In the genomic region with DNA sequence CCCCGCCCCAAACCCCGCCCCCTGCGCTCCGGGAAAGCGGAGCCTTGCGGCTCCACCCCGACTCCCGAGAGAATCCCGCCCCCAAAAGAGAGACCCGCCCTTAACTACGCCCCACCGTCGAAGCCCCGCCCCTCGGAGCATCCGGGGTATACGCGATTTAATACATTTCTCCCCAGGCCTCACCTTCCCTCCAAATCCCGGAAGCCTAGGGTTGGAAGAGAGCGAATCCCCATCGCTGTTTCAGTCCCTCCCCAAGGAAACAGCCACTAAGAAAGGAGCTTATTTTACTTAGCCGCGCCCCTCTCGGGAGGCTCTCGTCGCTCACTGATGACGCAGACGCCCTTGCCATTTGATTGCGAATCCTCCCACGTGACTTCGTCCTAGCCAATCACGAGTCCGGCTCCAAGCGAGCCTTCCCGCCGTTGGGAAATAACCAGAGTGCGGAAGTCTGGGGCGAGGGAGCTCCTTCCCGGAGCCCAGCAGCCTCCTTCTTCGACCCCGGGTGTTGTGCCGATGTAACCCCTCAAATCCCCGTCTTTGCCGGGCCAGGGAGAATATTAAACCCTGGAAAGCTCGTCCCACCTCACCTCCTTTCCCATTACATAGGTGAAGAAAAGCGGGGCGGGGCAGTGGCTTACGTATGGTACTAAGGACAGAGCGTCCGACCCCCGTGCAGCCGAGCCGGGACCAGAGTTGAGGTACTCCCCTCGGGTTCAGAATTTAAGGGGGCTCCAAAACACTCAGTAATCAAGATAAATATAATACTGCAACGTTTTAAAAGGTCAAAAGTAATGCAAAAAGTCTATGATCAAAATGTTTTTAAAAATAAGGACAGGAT, we compare ENCODE assay signal across 8 cellular contexts. TPM values are rescaled to one million over a fixed set of nuclear protein-coding genes. Genes with fewer than 3 reads are reported as not detected.
DNase-seq lines count a peak whose midpoint lies in the region; ATAC-seq and TF ChIP-seq lines count a peak whose summit lies in the region.

No MANE protein-coding gene starts in this region.

- H3K79me2 ChIP-seq in trophoblast cell (ENCODE audit: control insufficient read depth, insufficient read depth, low read length, poor library complexity) = peaks cover 5% of the 10 kb centered on the region

- in situ Hi-C loops in GM13976 (cut with MboI; ENCODE audit: low sequenced_read_pairs, unreplicated experiment) (no loop called here), transverse colon (cut with MboI; ENCODE audit: low pct_ligation_motif_present in 1 of 4, low pct_unique_long_range_greater_than_20kb in 1 of 4, low sequenced_read_pairs in 3 of 4) (loop anchor here in 2 of 4 donors (25.0 kb wide), 1 partner anchor 136 kb away; the partner anchor contains the start of genes NHERF1 (in 2 of the 2) and RAB37 (in 2 of the 2))

- peak overlapping the region; percentile 82 for H3K4me2 ChIP-seq in trophoblast cell (ENCODE audit: low read length)

- TF ChIP-seq CTCF in GM13976 (IDR thresholded peaks at IDR 0.05; ENCODE audit: borderline replicate concordance, control extremely low read depth, extremely low read depth, insufficient read depth, missing control alignments) (no peak), heart left ventricle (IDR thresholded peaks at IDR 0.05) (no peak), transverse colon (IDR thresholded peaks at IDR 0.05) (no peak)

- H3K4me1 ChIP-seq in heart left ventricle = peaks cover 3 to 38% (median 19%) of the 10 kb centered on the region in 12 donors
- H3K4me1 ChIP-seq in trophoblast cell (ENCODE audit: control insufficient read depth in 1 of 2, insufficient read depth in 2 of 2, low read length in 2 of 2) = peaks cover 3 to 11% of the 10 kb centered on the region in 2 experiments
- H3K4me1 ChIP-seq in transverse colon = peaks cover 2 to 24% (median 19%) of the 10 kb centered on the region in 4 donors

- H3K27ac ChIP-seq in heart left ventricle = peak overlapping the region; percentile 59 to 92 (median 88)
- H3K27ac ChIP-seq in trophoblast cell (ENCODE audit: low read depth, low read length) = peak overlapping the region; percentile 69
- peak overlapping the region; percentile 88 to 94 (median 92) for H3K27ac ChIP-seq in transverse colon

- H2AFZ ChIP-seq in trophoblast cell (ENCODE audit: insufficient read depth, low read length, poor library complexity) = no peak overlapping the region

- peak overlapping the region; percentile 28 for H3K18ac ChIP-seq in trophoblast cell (ENCODE audit: low read length)

- H3K9me3 ChIP-seq in heart left ventricle (no peaks in the 10 kb centered on the region), trophoblast cell (ENCODE audit: insufficient read depth, low read depth, low read length) (peaks cover 3% of the 10 kb centered on the region), transverse colon (no peaks in the 10 kb centered on the region)

- H3K27me3 ChIP-seq in heart left ventricle = no peaks in the 10 kb centered on the region
- H3K27me3 ChIP-seq in trophoblast cell (ENCODE audit: insufficient read depth, low read length) = no peaks in the 10 kb centered on the region
- H3K27me3 ChIP-seq in transverse colon = no peaks in the 10 kb centered on the region

- peak overlapping the region; percentile 74 for H4K91ac ChIP-seq in trophoblast cell (ENCODE audit: low read depth, low read length)

- peaks cover 8% of the 10 kb centered on the region for H3K79me1 ChIP-seq in trophoblast cell (ENCODE audit: low read length)

- peak; percentile 86 for ATAC-seq in HG02852 (IDR thresholded peaks at IDR 0.05; ENCODE audit: unreplicated experiment)
- ATAC-seq in heart left ventricle = peak; percentile 95 to 97 (median 96)

- TF ChIP-seq EP300 in transverse colon (IDR thresholded peaks at IDR 0.05; ENCODE audit: low read depth) = no peak

- TF ChIP-seq POLR2A in heart left ventricle (IDR thresholded peaks at IDR 0.05) = peak; percentile 86 to 96
- peak; percentile 97 for TF ChIP-seq POLR2A in transverse colon (IDR thresholded peaks at IDR 0.05)

- no peak overlapping the region for H2AK5ac ChIP-seq in trophoblast cell (ENCODE audit: low read length)

- H2BK5ac ChIP-seq in trophoblast cell (ENCODE audit: low read depth, low read length, poor library complexity) = peak overlapping the region; percentile 47

- H3K4me3 ChIP-seq in heart left ventricle (peak overlapping the region; percentile 45 to 78 (median 68)), trophoblast cell (ENCODE audit: low read depth, low read length) (peak overlapping the region; percentile 85), transverse colon (peak overlapping the region; percentile 49 to 73 (median 62))

- peak overlapping the region; percentile 43 for H3K14ac ChIP-seq in trophoblast cell (ENCODE audit: low read length)

- H4K12ac ChIP-seq in trophoblast cell (ENCODE audit: low read depth, low read length) = peak overlapping the region; percentile 66

- no peak overlapping the region for H2BK12ac ChIP-seq in trophoblast cell (ENCODE audit: low read length)

- peak overlapping the region; percentile 72 for H4K8ac ChIP-seq in trophoblast cell (ENCODE audit: low read depth, low read length)

- peak overlapping the region; percentile 21 for H2BK120ac ChIP-seq in trophoblast cell (ENCODE audit: insufficient read depth, low read length, poor library complexity)

- no peak overlapping the region for H3K23ac ChIP-seq in trophoblast cell (ENCODE audit: low read length)

- H3K4ac ChIP-seq in trophoblast cell (ENCODE audit: low read depth, low read length) = no peak overlapping the region

- H3K36me3 ChIP-seq in heart left ventricle (no peaks in the 10 kb centered on the region), trophoblast cell (ENCODE audit: control insufficient read depth in 1 of 2, insufficient read depth in 2 of 2, low read length in 2 of 2) (no peaks in the 10 kb centered on the region), transverse colon (no peaks in the 10 kb centered on the region)

- DNase-seq in GM13976 (ENCODE audit: low spot score) (peak; percentile 100), NCI-H1436 treated with DMSO at 0.1 percent for 48 hours (lab: John Stamatoyannopoulos, UW) (peak; percentile 100), T follicular helper cell (ENCODE audit: low read depth) (peak; percentile 99), amniotic epithelial cell (ENCODE audit: low read depth) (peak; percentile 100), heart left ventricle (peak; percentile 99 to 100 (median 99)), trophoblast cell (peak; percentile 100), transverse colon (peak; percentile 100)

- intact Hi-C loops in heart left ventricle (cut with DNase I) = no loop called here
- intact Hi-C loops in transverse colon (cut with DNase I; ENCODE audit: low total_unique reads) = no loop called here

- WGBS in heart left ventricle, 4 donors = 0 to 2% (median 0%) methylated on average over 18 to 55 of the region's 55 CpGs
- no CpG with 5 or more reads among the region's 55 CpGs for WGBS in trophoblast cell (ENCODE audit: extremely low coverage, insufficient coverage, insufficient read length)
- WGBS in transverse colon (ENCODE audit: low coverage in 1 of 2), 2 donors = 1% methylated on average over 47 of the region's 55 CpGs; no CpG with 5 or more reads in 1 of the 2 donors

- H3K9ac ChIP-seq in trophoblast cell (ENCODE audit: low read length) = peak overlapping the region; percentile 91

RNA-seq across cellular contexts. Expression of gene FDXR, which starts 0.5 kb away (rescaled TPM):
- total RNA-seq in heart left ventricle = 1 to 10 TPM; 2.5 to 8.7 (median 4.7) TPM
- 1 to 10 TPM; 3.7 to 5.5 TPM for polyA plus RNA-seq in heart left ventricle
- 12.9 and 13.4 TPM in 2 replicates for polyA plus RNA-seq in trophoblast cell (2013)
- total RNA-seq in transverse colon = 10 to 100 TPM in 2 of 4 donors, 1 to 10 TPM in 2; 5.8 to 16.2 (median 10.4) TPM

RNA-seq across cellular contexts. Expression of gene GRIN2C, which starts 13.6 kb away (rescaled TPM):
- 1 to 10 TPM in 2 of 9 donors, under 1 TPM in 7; 0.09 to 3.1 (median 0.45) TPM for total RNA-seq in heart left ventricle
- under 1 TPM; 0.23 to 0.25 TPM for polyA plus RNA-seq in heart left ventricle
- 0.10 and 0.15 TPM in 2 replicates for polyA plus RNA-seq in trophoblast cell (2013)
- under 1 TPM in 2 of 4 donors, not detected in 2; 0.27 to 0.40 TPM for total RNA-seq in transverse colon

RNA-seq across cellular contexts. Expression of gene FADS6, which starts 20.2 kb away (rescaled TPM):
- total RNA-seq in heart left ventricle (not detected), transverse colon (10 to 100 TPM in 1 of 4 donors, 1 to 10 TPM in 1, under 1 TPM in 1, not detected in 1; 0.64 to 25.8 (median 3.7) TPM)
- polyA plus RNA-seq in heart left ventricle = not detected
- polyA plus RNA-seq in trophoblast cell (2013) = 0.22 and 0.35 TPM in 2 replicates

RNA-seq across cellular contexts. Expression of gene USH1G, which starts 49.8 kb away (rescaled TPM):
- not detected for total RNA-seq in heart left ventricle
- polyA plus RNA-seq in heart left ventricle = not detected
- polyA plus RNA-seq in trophoblast cell (2013) = 0.04 and 0.05 TPM in 2 replicates
- total RNA-seq in transverse colon = under 1 TPM in 2 of 4 donors, not detected in 2; 0.27 to 0.32 TPM

RNA-seq across cellular contexts. Expression of gene OTOP2, which starts 50.8 kb away (rescaled TPM):
- total RNA-seq in heart left ventricle = not detected
- not detected for polyA plus RNA-seq in heart left ventricle
- polyA plus RNA-seq in trophoblast cell (2013) = not detected in 2 replicates
- 10 to 100 TPM in 3 of 4 donors, 1 to 10 TPM in 1; 3.4 to 99.1 (median 62.6) TPM for total RNA-seq in transverse colon

Comparison
In these comparisons a context has a peak if more than half of its experiments do, and no peak if none do; other contexts are left out.
1. Peak in every context shown above with its lines: DNase-seq, ATAC-seq, H3K4me3 ChIP-seq and H3K27ac ChIP-seq.